11 cellular contexts compared by ENCODE assay signal in genomic region chr1:170162385-170163226, GRCh38. TPM values are rescaled to one million over a fixed set of nuclear protein-coding genes. Genes with fewer than 3 reads are reported as not detected.
A peak's percentile ranks its signal among the peaks of the same experiment; 100 is the strongest.
DNase-seq lines count a peak whose midpoint lies in the region; TF ChIP-seq lines count a peak whose summit lies in the region.
"Had no signal": no experiment of that assay in that cellular context is flagged by ENCODE, and none has a peak within 500 bp of the region (broad histone marks: within the 10 kb centered on the region; RNA-seq: fewer than 3 reads in every experiment).

No MANE protein-coding gene starts in this region.

- BruUV-seq in PC-9 (replicated peaks; lab: Mats Ljungman, UMichigan), result no TSS peak

- H3K27ac ChIP-seq in PC-9, result no peak overlapping the region
- H3K27ac ChIP-seq: left lung had no signal

- H3K27me3 ChIP-seq in PC-9 (ENCODE audit: insufficient read depth, low read depth), result no peaks in the 10 kb centered on the region
- H3K27me3 ChIP-seq: left lung had no signal

- H3K9me3 ChIP-seq in PC-9 (ENCODE audit: insufficient read depth, low read depth), result no peaks in the 10 kb centered on the region
- H3K9me3 ChIP-seq: left lung had no signal

- no peaks in the 10 kb centered on the region for H3K36me3 ChIP-seq in PC-9 (ENCODE audit: low read depth)
- H3K36me3 ChIP-seq: left lung had no signal

- CTCF ChIA-PET in PC-9 (lab: Charles Lee), result no interaction called here

- H3K79me2 ChIP-seq in PC-9 (ENCODE audit: low read depth), result no peaks in the 10 kb centered on the region

- peak; percentile 25 for DNase-seq in LoVo (ENCODE audit: low spot score)
- peak; percentile 64 for DNase-seq in ecto neural progenitor cell (ENCODE audit: low spot score)
- peak; percentile 69 for DNase-seq in left kidney (ENCODE audit: low read depth, low spot score)
- no peak for DNase-seq in PC-9
- no peak for DNase-seq in SW 1271 (lab: John Stamatoyannopoulos, UW)
- DNase-seq in activated CD4-positive, alpha-beta T cell treated with anti-CD3 and anti-CD28 coated beads, Interleukin-2, amount 50 U/mL, for 48 hours, result no peak
- DNase-seq in cerebellar nuclear complex (lab: John Stamatoyannopoulos, UW), result no peak
- DNase-seq: activated CD4-positive, CD25-positive, alpha-beta regulatory T cell treated with anti-CD3 and anti-CD28 coated beads, Interleukin-2, amount 50 U/mL, for 72 hours; central memory CD4-positive, alpha-beta T cell; NCI-H524 had no signal

- no peaks in the 10 kb centered on the region for H4K20me1 ChIP-seq in PC-9 (ENCODE audit: insufficient read depth)

- POLR2A ChIA-PET in PC-9 (lab: Charles Lee; ENCODE audit: unreplicated experiment), result no interaction called here

- no peaks in the 10 kb centered on the region for H3F3A ChIP-seq in PC-9 (ENCODE audit: insufficient read depth, low read depth)

- no peak overlapping the region for H3K4me2 ChIP-seq in PC-9

- no peaks in the 10 kb centered on the region for H3K4me1 ChIP-seq in PC-9 (replicated peaks; ENCODE audit: insufficient read depth)
- H3K4me1 ChIP-seq: left lung had no signal

- no peak for TF ChIP-seq CTCF in PC-9 (conservative IDR thresholded peaks at IDR 0.05)

- H3K4me3 ChIP-seq in PC-9, result no peak overlapping the region
- H3K4me3 ChIP-seq: left lung had no signal

- no peaks in the 10 kb centered on the region for H3K9me2 ChIP-seq in PC-9 (ENCODE audit: insufficient read depth)

- intact Hi-C loops in PC-9 (cut with micrococcal nuclease; ENCODE audit: unreplicated experiment), result no loop called here

- H2AFZ ChIP-seq in PC-9, result no peak overlapping the region

RNA-seq across cellular contexts. Expression of gene NTMT2, which starts 16.8 kb away (rescaled TPM):
- total RNA-seq in PC-9 (2021), result not detected in 2 replicates
- total RNA-seq: left lung had no signal

Comparison
In these comparisons a context has a peak if more than half of its experiments do, and no peak if none do; other contexts are left out.
1. DNase-seq: peak in LoVo (single experiment), ecto neural progenitor cell (single experiment) and left kidney (single experiment); none in PC-9 (0 of 2), SW 1271 (0 of 2), activated CD4-positive, alpha-beta T cell treated with anti-CD3 and anti-CD28 coated beads, Interleukin-2, amount 50 U/mL, for 48 hours (0 of 2) and cerebellar nuclear complex (0 of 2).